ENCODE assay signal across 9 cellular contexts in genomic region chr12:94157891-94158495, GRCh38. TPM values are rescaled to one million over a fixed set of nuclear protein-coding genes. Genes with fewer than 3 reads are reported as not detected.
DNase-seq lines count a peak whose midpoint lies in the region; ATAC-seq and TF ChIP-seq lines count a peak whose summit lies in the region.
"Had no signal": no experiment of that assay in that cellular context is flagged by ENCODE, and none has a peak within 500 bp of the region (broad histone marks: within the 10 kb centered on the region; RNA-seq: fewer than 3 reads in every experiment).

No MANE protein-coding gene starts in this region.

- H3K9me3 Mint-ChIP-seq in CD14-positive monocyte = peaks cover 0 to 2% (median 0%) of the 10 kb centered on the region in 7 donors
- H3K9me3 Mint-ChIP-seq: naive thymus-derived CD8-positive, alpha-beta T cell had no signal

- CTCF ChIA-PET in HEK293T (lab: Yijun Ruan, JAX) = no interaction called here

- peaks cover 0 to 1% (median 0%) of the 10 kb centered on the region in 3 donors for H3K27me3 Mint-ChIP-seq in CD14-positive monocyte (ENCODE audit: low read depth in 3 of 3)

- peak overlapping the region; percentile 64 to 88 (median 80) for H3K27ac Mint-ChIP-seq in CD14-positive monocyte

- TF ChIP-seq CTCF in CD14-positive monocyte (IDR thresholded peaks at IDR 0.05) = no peak

- DNase-seq in CD14-positive monocyte (ENCODE audit: low spot score) = no peak
- peak; percentile 58 for DNase-seq in NOMO-1 treated with DMSO at 0.1 percent for 48 hours (lab: John Stamatoyannopoulos, UW; ENCODE audit: unreplicated experiment)
- DNase-seq in HEK293T (ENCODE audit: extremely low spot score) = no peak
- no peak for DNase-seq in activated CD4-positive, CD25-positive, alpha-beta regulatory T cell treated with anti-CD3 and anti-CD28 coated beads, Interleukin-2, amount 50 U/mL, for 72 hours
- no peak for DNase-seq in posterior vena cava (ENCODE audit: low spot score)
- DNase-seq in HUDEP-2 (lab: John Stamatoyannopoulos, UW; ENCODE audit: unreplicated experiment in 76 of 76) = no peak
- DNase-seq: naive thymus-derived CD8-positive, alpha-beta T cell had no signal

- H3K4me3 Mint-ChIP-seq in CD14-positive monocyte = peak overlapping the region; percentile 47 to 75

- POLR2A ChIA-PET in HEK293T (lab: Yijun Ruan, JAX) = no interaction called here

- intact Hi-C loops in CD14-positive monocyte (cut with micrococcal nuclease) = loop anchor here in 1 of 2 donors (10.0 kb wide), 1 partner anchor 107 kb away; no protein-coding TSS in a partner anchor
- intact Hi-C loops in posterior vena cava (cut with DNase I) = no loop called here

- peaks cover 42 to 50% of the 10 kb centered on the region in 2 donors for H3K36me3 Mint-ChIP-seq in CD14-positive monocyte

- peak; percentile 76 for ATAC-seq in GM19023 (IDR thresholded peaks at IDR 0.05; ENCODE audit: unreplicated experiment)
- peak; percentile 75 for ATAC-seq in HG03066 (IDR thresholded peaks at IDR 0.05; ENCODE audit: low read depth, unreplicated experiment)
- ATAC-seq: naive thymus-derived CD8-positive, alpha-beta T cell had no signal

- peaks cover 57% of the 10 kb centered on the region for H3K4me1 Mint-ChIP-seq in CD14-positive monocyte

TF ChIP-seq in HEK293T, 16 proteins besides CTCF, POLR2A, EP300 and RAD21:
- TF ChIP-seq, protein P1, sequence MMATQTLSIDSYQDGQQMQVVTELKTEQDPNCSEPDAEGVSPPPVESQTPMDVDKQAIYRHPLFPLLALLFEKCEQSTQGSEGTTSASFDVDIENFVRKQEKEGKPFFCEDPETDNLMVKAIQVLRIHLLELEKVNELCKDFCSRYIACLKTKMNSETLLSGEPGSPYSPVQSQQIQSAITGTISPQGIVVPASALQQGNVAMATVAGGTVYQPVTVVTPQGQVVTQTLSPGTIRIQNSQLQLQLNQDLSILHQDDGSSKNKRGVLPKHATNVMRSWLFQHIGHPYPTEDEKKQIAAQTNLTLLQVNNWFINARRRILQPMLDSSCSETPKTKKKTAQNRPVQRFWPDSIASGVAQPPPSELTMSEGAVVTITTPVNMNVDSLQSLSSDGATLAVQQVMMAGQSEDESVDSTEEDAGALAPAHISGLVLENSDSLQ (IDR thresholded peaks at IDR 0.05) = no peak
- TF ChIP-seq FOXA1 (IDR thresholded peaks at IDR 0.05) (no peak), SP1 (IDR thresholded peaks at IDR 0.05) (no peak), L3MBTL2 (conservative IDR thresholded peaks at IDR 0.05) (no peak), LEF1 (IDR thresholded peaks at IDR 0.05; ENCODE audit: borderline replicate concordance) (no peak), ZNF384 (IDR thresholded peaks at IDR 0.05) (no peak), ARNT (IDR thresholded peaks at IDR 0.05) (no peak), CTBP1 (IDR thresholded peaks at IDR 0.05; ENCODE audit: borderline replicate concordance) (no peak), NFRKB (IDR thresholded peaks at IDR 0.05) (no peak)

RNA-seq across cellular contexts. Expression of gene PLXNC1, which starts 9.6 kb away (rescaled TPM):
- polyA plus RNA-seq in CD14-positive monocyte = 10 to 100 TPM; 14.3 to 15.4 TPM
- 10 to 100 TPM in 1 of 2 donors, 1 to 10 TPM in 1; 9.2 to 15.3 TPM for total RNA-seq in posterior vena cava
